ENCODE assay signal across 12 cellular contexts in the genomic region with DNA sequence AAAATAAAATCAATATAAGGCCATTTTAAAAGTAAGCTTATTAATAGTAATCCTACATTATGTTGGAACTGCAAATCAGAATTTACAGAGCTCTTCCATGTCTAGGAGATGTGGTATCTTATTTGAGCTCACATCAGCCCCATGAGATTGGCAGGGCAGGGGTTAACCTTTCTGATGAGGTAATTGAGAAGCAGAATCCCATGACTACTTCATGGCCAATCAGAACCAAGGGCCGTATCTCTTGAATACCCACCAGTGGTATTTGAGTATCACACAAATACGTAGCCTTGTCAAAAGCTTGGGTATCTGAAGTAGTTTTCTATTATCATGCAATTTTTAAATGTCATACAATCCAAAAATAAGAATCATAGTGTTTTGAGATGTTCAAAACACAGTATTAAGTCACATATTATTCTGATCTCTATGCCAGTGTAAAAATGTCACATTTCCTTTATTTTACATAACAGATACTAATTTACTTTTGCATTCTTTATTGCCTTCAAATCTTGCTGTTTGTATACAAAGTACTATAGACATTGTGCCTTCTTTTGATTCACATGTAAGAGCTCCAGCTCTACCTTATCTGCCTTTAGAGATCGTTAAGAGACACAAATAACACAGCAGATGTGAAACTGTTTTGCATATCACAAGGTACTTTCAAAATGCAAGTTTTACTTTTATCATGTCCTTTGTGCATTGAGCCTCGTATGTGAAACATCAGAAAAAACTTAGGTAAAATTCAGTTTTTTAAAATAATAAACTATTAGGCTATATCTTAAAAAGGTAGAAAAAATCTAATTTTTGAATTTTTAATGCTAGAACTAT.
DNase-seq lines count a peak whose midpoint lies in the region; ATAC-seq and TF ChIP-seq lines count a peak whose summit lies in the region.
"Had no signal": no experiment of that assay in that cellular context is flagged by ENCODE, and none has a peak within 500 bp of the region (broad histone marks: within the 10 kb centered on the region; RNA-seq: fewer than 3 reads in every experiment).

No MANE protein-coding gene starts in this region.

- no peaks in the 10 kb centered on the region for H3K4me1 Mint-ChIP-seq in stimulated activated naive CD8-positive, alpha-beta T cell treated with anti-CD3 and anti-CD28 coated beads, Interleukin-15, amount 100 ng/mL, for 72 hours

- H3K4me3 Mint-ChIP-seq in stimulated activated naive CD8-positive, alpha-beta T cell treated with anti-CD3 and anti-CD28 coated beads, Interleukin-15, amount 100 ng/mL, for 72 hours = no peak overlapping the region

- no peaks in the 10 kb centered on the region for H3K9me3 ChIP-seq in left ventricle myocardium inferior (replicated peaks)
- H3K9me3 ChIP-seq in right atrium auricular region = no peaks in the 10 kb centered on the region
- no peaks in the 10 kb centered on the region for H3K9me3 ChIP-seq in uterus

- H3K4me3 ChIP-seq in left ventricle myocardium inferior = no peak overlapping the region
- no peak overlapping the region for H3K4me3 ChIP-seq in right atrium auricular region
- H3K4me3 ChIP-seq in uterus = no peak overlapping the region
- H3K4me3 ChIP-seq: SK-N-MC had no signal

- DNase-seq in left ventricle myocardium inferior (no peak), right atrium auricular region (ENCODE audit: low spot score) (no peak), uterus (no peak), glomerular visceral epithelial cell (ENCODE audit: extremely low spot score) (no peak), NCI-H2029 treated with DMSO at 0.1 percent for 48 hours (lab: John Stamatoyannopoulos, UW) (no peak)
- no peak for DNase-seq in stimulated activated naive CD8-positive, alpha-beta T cell treated with anti-CD3 and anti-CD28 coated beads, Interleukin-15, amount 100 ng/mL, for 72 hours
- DNase-seq: ACHN, erythroblast, NCI-H2081 treated with DMSO at 0.1 percent for 48 hours had no signal

- no peaks in the 10 kb centered on the region for H3K9me3 Mint-ChIP-seq in stimulated activated naive CD8-positive, alpha-beta T cell treated with anti-CD3 and anti-CD28 coated beads, Interleukin-15, amount 100 ng/mL, for 72 hours

- peaks cover 5% of the 10 kb centered on the region for H3K36me3 ChIP-seq in left ventricle myocardium inferior
- H3K36me3 ChIP-seq in right atrium auricular region = peaks cover 8% of the 10 kb centered on the region
- no peaks in the 10 kb centered on the region for H3K36me3 ChIP-seq in uterus

- H3K27me3 Mint-ChIP-seq in stimulated activated naive CD8-positive, alpha-beta T cell treated with anti-CD3 and anti-CD28 coated beads, Interleukin-15, amount 100 ng/mL, for 72 hours = no peaks in the 10 kb centered on the region

- H3K27ac ChIP-seq in left ventricle myocardium inferior (replicated peaks) = peak overlapping the region; percentile 24
- no peak overlapping the region for H3K27ac ChIP-seq in right atrium auricular region
- peak overlapping the region; percentile 16 to 47 for H3K27ac ChIP-seq in uterus
- H3K27ac ChIP-seq: SK-N-MC had no signal

- intact Hi-C loops in left ventricle myocardium inferior (cut with micrococcal nuclease) (no loop called here), uterus (cut with DNase I; ENCODE audit: low total_unique reads) (no loop called here)

- TF ChIP-seq CTCF in left ventricle myocardium inferior (IDR thresholded peaks at IDR 0.05; ENCODE audit: borderline replicate concordance) = no peak
- no peak for TF ChIP-seq CTCF in right atrium auricular region (IDR thresholded peaks at IDR 0.05)
- TF ChIP-seq CTCF in uterus (IDR thresholded peaks at IDR 0.05) = no peak

- H3K4me1 ChIP-seq in left ventricle myocardium inferior (peaks cover 5% of the 10 kb centered on the region), right atrium auricular region (no peaks in the 10 kb centered on the region), uterus (no peaks in the 10 kb centered on the region)

- H3K27me3 ChIP-seq in left ventricle myocardium inferior (ENCODE audit: low read depth) = no peaks in the 10 kb centered on the region
- no peaks in the 10 kb centered on the region for H3K27me3 ChIP-seq in right atrium auricular region
- H3K27me3 ChIP-seq in uterus = no peaks in the 10 kb centered on the region

- no peak for TF ChIP-seq POLR2A in uterus (IDR thresholded peaks at IDR 0.05)

- no peak overlapping the region for H3K27ac Mint-ChIP-seq in stimulated activated naive CD8-positive, alpha-beta T cell treated with anti-CD3 and anti-CD28 coated beads, Interleukin-15, amount 100 ng/mL, for 72 hours

- ATAC-seq in HG02763 (IDR thresholded peaks at IDR 0.05; ENCODE audit: unreplicated experiment) = peak; percentile 84
- ATAC-seq in HG03575 (IDR thresholded peaks at IDR 0.05; ENCODE audit: extremely low read depth, insufficient number of reproducible peaks, low FRiP score, unreplicated experiment) = peak; percentile 90
- ATAC-seq in stimulated activated naive CD8-positive, alpha-beta T cell treated with anti-CD3 and anti-CD28 coated beads, Interleukin-15, amount 100 ng/mL, for 72 hours = no peak

Comparison
In these comparisons a context has a peak if more than half of its experiments do, and no peak if none do; other contexts are left out.
1. H3K27ac ChIP-seq: peak in left ventricle myocardium inferior (single experiment) and uterus (2 of 2); none in right atrium auricular region (0 of 2).